Comparison of ENCODE assay signal across 10 cellular contexts in the genomic region with DNA sequence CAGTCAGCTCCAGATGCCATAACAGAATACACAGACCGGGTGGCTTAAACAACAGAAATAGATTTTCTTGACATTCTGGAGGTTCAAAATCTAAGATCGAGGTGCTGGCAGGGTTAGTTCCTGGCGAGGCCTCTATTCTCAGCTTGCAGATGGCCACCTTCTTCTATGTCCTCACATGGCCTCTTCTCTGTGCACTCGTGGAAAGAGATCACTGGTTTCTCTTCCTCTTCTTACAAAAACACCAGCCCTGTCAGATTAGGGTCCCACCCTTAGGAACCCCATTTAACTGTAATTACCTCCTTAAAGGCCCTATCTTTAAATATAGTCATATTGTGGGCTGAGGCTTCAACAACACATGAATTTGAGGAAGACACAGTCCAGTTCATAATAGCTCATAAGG. TPM values are rescaled to one million over a fixed set of nuclear protein-coding genes. Genes with fewer than 3 reads are reported as not detected.
DNase-seq lines count a peak whose midpoint lies in the region; ATAC-seq and TF ChIP-seq lines count a peak whose summit lies in the region.
"Had no signal": no experiment of that assay in that cellular context is flagged by ENCODE, and none has a peak within 500 bp of the region (broad histone marks: within the 10 kb centered on the region; RNA-seq: fewer than 3 reads in every experiment).

No MANE protein-coding gene starts in this region.

- H3K27me3 ChIP-seq in mesenchymal stem cell (ENCODE audit: control insufficient read depth in 1 of 2, insufficient read depth in 1 of 2, low read length in 2 of 2) (no peaks in the 10 kb centered on the region), gastrocnemius medialis (no peaks in the 10 kb centered on the region)

- TF ChIP-seq POLR2A in gastrocnemius medialis (IDR thresholded peaks at IDR 0.05): no peak

- H3K4me3 Mint-ChIP-seq in type B pancreatic cell: no peak overlapping the region
- H3K4me3 Mint-ChIP-seq: activated naive CD8-positive, alpha-beta T cell had no signal

- H3K9me3 ChIP-seq in mesenchymal stem cell (ENCODE audit: control insufficient read depth, low read length) (no peaks in the 10 kb centered on the region), gastrocnemius medialis (no peaks in the 10 kb centered on the region)

- H3K4me1 Mint-ChIP-seq in type B pancreatic cell (ENCODE audit: unreplicated experiment): peaks cover 21% of the 10 kb centered on the region

- no peak overlapping the region for H3K4me2 ChIP-seq in mesenchymal stem cell (ENCODE audit: low read length, poor library complexity, severe bottlenecking)

- no peak overlapping the region for H3K4ac ChIP-seq in mesenchymal stem cell (ENCODE audit: low read depth in 1 of 2, low read length in 2 of 2)

- H3K9ac ChIP-seq in mesenchymal stem cell (ENCODE audit: low read length): no peak overlapping the region

- peaks cover 4% of the 10 kb centered on the region for H3K27me3 Mint-ChIP-seq in type B pancreatic cell
- H3K27me3 Mint-ChIP-seq: activated naive CD8-positive, alpha-beta T cell had no signal

- no peak overlapping the region for H3K27ac ChIP-seq in mesenchymal stem cell (ENCODE audit: low read length, poor library complexity, severe bottlenecking)
- H3K27ac ChIP-seq in gastrocnemius medialis: no peak overlapping the region

- no peaks in the 10 kb centered on the region for H3K36me3 Mint-ChIP-seq in type B pancreatic cell
- H3K36me3 Mint-ChIP-seq: activated naive CD8-positive, alpha-beta T cell had no signal

- H2AK5ac ChIP-seq in mesenchymal stem cell (ENCODE audit: low read length, severe bottlenecking): peak overlapping the region; percentile 44

- in situ Hi-C loops in gastrocnemius medialis (cut with MboI; ENCODE audit: low sequenced_read_pairs in 4 of 4): no loop called here

- H3K9me3 Mint-ChIP-seq in type B pancreatic cell: no peaks in the 10 kb centered on the region

- WGBS in mesenchymal stem cell: 86% methylated on average over 4 of the region's 4 CpGs

- H3K14ac ChIP-seq in mesenchymal stem cell (ENCODE audit: low read length in 2 of 2): no peak overlapping the region

- no peak overlapping the region for H2BK15ac ChIP-seq in mesenchymal stem cell (ENCODE audit: low read depth, poor library complexity, severe bottlenecking)

- H4K8ac ChIP-seq in mesenchymal stem cell (ENCODE audit: low read length): no peak overlapping the region

- H2BK120ac ChIP-seq in mesenchymal stem cell (ENCODE audit: low read depth, low read length): no peak overlapping the region

- H2BK12ac ChIP-seq in mesenchymal stem cell (ENCODE audit: low read length in 2 of 2): no peak overlapping the region

- no peak for TF ChIP-seq CTCF in gastrocnemius medialis (IDR thresholded peaks at IDR 0.05 in 4 of 5, conservative IDR thresholded peaks at IDR 0.05 in 1 of 5)
- no peak for TF ChIP-seq CTCF in type B pancreatic cell (conservative IDR thresholded peaks at IDR 0.05)

- DNase-seq in NAMALWA (ENCODE audit: low spot score) (peak; percentile 59), mesenchymal stem cell (no peak), T1000 (lab: John Stamatoyannopoulos, UW) (no peak), gastrocnemius medialis (no peak), type B pancreatic cell (ENCODE audit: extremely low spot score, unreplicated experiment) (no peak), retina (no peak)
- DNase-seq: DMS 273 treated with DMSO at 0.1 percent for 48 hours had no signal

- H2BK5ac ChIP-seq in mesenchymal stem cell (ENCODE audit: low read depth, low read length, poor library complexity, severe bottlenecking): no peak overlapping the region

- H2AFZ ChIP-seq in mesenchymal stem cell (ENCODE audit: low read depth, low read length): no peak overlapping the region

- peak; percentile 39 for ATAC-seq in GM18907 (IDR thresholded peaks at IDR 0.05; ENCODE audit: unreplicated experiment)
- peak; percentile 42 for ATAC-seq in HG02798 (IDR thresholded peaks at IDR 0.05; ENCODE audit: poor library complexity, unreplicated experiment)
- ATAC-seq in gastrocnemius medialis: no peak

- intact Hi-C loops in gastrocnemius medialis (cut with DNase I; ENCODE audit: low total_unique reads): no loop called here

- H3K4me3 ChIP-seq in mesenchymal stem cell (ENCODE audit: insufficient read depth in 1 of 2, low read depth in 1 of 2, low read length in 2 of 2) (no peak overlapping the region), gastrocnemius medialis (no peak overlapping the region)

- H3K36me3 ChIP-seq in mesenchymal stem cell (ENCODE audit: control insufficient read depth in 1 of 2, insufficient read depth in 2 of 2, low read depth in 1 of 2, low read length in 2 of 2): no peaks in the 10 kb centered on the region
- H3K36me3 ChIP-seq in gastrocnemius medialis: no peaks in the 10 kb centered on the region

- H3K4me1 ChIP-seq in mesenchymal stem cell (ENCODE audit: control insufficient read depth, insufficient read depth, low read depth, low read length): peaks cover 15% of the 10 kb centered on the region
- peaks cover 0 to 7% of the 10 kb centered on the region in 2 donors for H3K4me1 ChIP-seq in gastrocnemius medialis

- no peak overlapping the region for H3K23ac ChIP-seq in mesenchymal stem cell (ENCODE audit: low read length in 2 of 2)

- H3K79me1 ChIP-seq in mesenchymal stem cell (replicated peaks; ENCODE audit: low read length, poor library complexity, severe bottlenecking): no peaks in the 10 kb centered on the region

- H4K91ac ChIP-seq in mesenchymal stem cell (ENCODE audit: low read length): no peak overlapping the region

- no peak overlapping the region for H3K27ac Mint-ChIP-seq in type B pancreatic cell

- H3K18ac ChIP-seq in mesenchymal stem cell (ENCODE audit: low read depth in 1 of 2, low read length in 2 of 2): no peak overlapping the region

RNA-seq across cellular contexts. Expression of gene CREB1, which starts 27.0 kb away (rescaled TPM):
- 22.5 TPM for polyA plus RNA-seq in mesenchymal stem cell (2013, experiment 1 of 2)
- 24.2 TPM for polyA plus RNA-seq in mesenchymal stem cell (2013, experiment 2 of 2)
- total RNA-seq in gastrocnemius medialis (10 to 100 TPM; 11.5 to 19.9 (median 19.8) TPM), type B pancreatic cell (ENCODE audit: low replicate concordance) (78.5 and 89.6 TPM in 2 replicates)

Comparison
In these comparisons a context has a peak if more than half of its experiments do, and no peak if none do; other contexts are left out.
1. ATAC-seq: peak in GM18907 (single experiment) and HG02798 (single experiment); none in gastrocnemius medialis (0 of 2).